Comparison of ENCODE assay signal across 1 cellular context in the genomic region with DNA sequence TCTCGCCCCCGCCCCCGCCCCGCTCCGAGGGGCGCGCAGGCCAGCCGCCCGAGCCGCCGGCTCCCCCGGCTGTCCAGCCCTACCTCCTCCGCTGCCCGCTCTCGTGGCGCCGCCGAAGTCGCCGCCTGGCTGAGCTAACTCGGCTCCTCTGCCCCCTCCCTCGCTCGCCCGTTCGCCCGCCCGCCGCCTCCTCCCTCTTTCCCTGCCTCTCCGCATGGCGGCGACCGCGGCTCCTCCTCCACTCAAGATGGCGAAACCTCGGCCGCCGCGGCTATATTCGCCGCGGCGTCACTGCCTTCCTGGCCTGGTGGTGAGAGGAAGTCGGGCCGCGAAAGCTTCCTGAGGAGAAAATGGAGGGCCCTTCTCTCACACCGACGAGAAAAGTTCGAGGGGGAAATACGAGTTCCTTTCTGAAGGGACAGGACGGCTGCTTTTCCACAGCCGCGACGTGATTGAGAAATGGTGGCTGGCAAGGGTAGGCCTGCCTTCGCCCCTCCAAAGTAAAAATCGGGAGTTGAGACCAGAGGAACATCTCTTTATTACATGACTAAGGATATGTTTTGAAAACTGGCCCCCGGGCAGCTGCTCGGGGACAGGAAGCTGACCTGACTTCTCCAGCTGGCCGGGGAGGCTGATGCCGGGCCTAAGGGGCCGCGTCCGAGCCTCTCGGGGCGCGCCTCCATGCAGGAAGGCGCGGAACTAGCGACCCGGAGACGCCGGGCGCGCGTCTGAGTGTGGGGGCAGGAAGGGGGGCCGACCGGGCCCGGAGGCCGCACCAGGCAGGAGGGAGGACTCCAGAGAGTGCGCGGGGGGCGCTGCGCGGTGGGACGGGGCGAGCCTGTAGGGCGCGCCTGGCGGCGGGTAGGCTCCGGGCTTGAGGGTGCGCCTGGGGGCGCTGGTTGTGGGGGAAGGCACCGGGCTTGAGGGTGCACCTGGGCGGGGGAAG.
A peak's percentile ranks its signal among the peaks of the same experiment; 100 is the strongest.
TF ChIP-seq lines count a peak whose summit lies in the region.

A gene with protein sequence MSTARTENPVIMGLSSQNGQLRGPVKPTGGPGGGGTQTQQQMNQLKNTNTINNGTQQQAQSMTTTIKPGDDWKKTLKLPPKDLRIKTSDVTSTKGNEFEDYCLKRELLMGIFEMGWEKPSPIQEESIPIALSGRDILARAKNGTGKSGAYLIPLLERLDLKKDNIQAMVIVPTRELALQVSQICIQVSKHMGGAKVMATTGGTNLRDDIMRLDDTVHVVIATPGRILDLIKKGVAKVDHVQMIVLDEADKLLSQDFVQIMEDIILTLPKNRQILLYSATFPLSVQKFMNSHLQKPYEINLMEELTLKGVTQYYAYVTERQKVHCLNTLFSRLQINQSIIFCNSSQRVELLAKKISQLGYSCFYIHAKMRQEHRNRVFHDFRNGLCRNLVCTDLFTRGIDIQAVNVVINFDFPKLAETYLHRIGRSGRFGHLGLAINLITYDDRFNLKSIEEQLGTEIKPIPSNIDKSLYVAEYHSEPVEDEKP (minus strand): TSS at position 150 of the 946 bp plus-strand sequence. CDS start 4,913 bp downstream, outside the sequence.

TF ChIP-seq in H1, 55 proteins besides CTCF, POLR2A, EP300 and RAD21:
- TF ChIP-seq BACH1 (IDR thresholded peaks at IDR 0.05; ENCODE audit: low read length): peak; percentile 43; the same call in 1 of the 2 replicates
- TF ChIP-seq CHD2 (IDR thresholded peaks at IDR 0.05; ENCODE audit: low read length): no peak
- TF ChIP-seq TCF12 (IDR thresholded peaks at IDR 0.05; ENCODE audit: low read depth, low read length): no peak
- TF ChIP-seq HDAC2 (IDR thresholded peaks at IDR 0.05; ENCODE audit: borderline replicate concordance in 1 of 2, low read depth in 2 of 2, low read length in 2 of 2): no peak
- no peak for TF ChIP-seq TEAD4 (IDR thresholded peaks at IDR 0.05; ENCODE audit: low read depth, low read length)
- no peak for TF ChIP-seq SIRT6 (IDR thresholded peaks at IDR 0.05; ENCODE audit: low read length)
- no peak for TF ChIP-seq JUND (IDR thresholded peaks at IDR 0.05; ENCODE audit: low read length)
- no peak for TF ChIP-seq RNF2 (IDR thresholded peaks at IDR 0.05; ENCODE audit: borderline replicate concordance, low read depth, low read length, missing control alignments, poor library complexity, severe bottlenecking)
- TF ChIP-seq RXRA (IDR thresholded peaks at IDR 0.05; ENCODE audit: insufficient read depth, low read depth, low read length): no peak
- TF ChIP-seq SRF (IDR thresholded peaks at IDR 0.05; ENCODE audit: low read depth, low read length): no peak
- no peak for TF ChIP-seq HDAC6 (IDR thresholded peaks at IDR 0.05; ENCODE audit: low read depth, low read length)
- TF ChIP-seq TAF1 (IDR thresholded peaks at IDR 0.05; ENCODE audit: low read depth, low read length): peak; percentile 97
- TF ChIP-seq YY1 (IDR thresholded peaks at IDR 0.05; ENCODE audit: low read depth, low read length): peak; percentile 94
- TF ChIP-seq SP4 (IDR thresholded peaks at IDR 0.05; ENCODE audit: low read length): no peak
- no peak for TF ChIP-seq GTF2F1 (IDR thresholded peaks at IDR 0.05; ENCODE audit: borderline replicate concordance, low read depth, low read length)
- 0 out of 2 replicates have a peak, but pooled peaks have one; percentile 1 for TF ChIP-seq NRF1 (IDR thresholded peaks at IDR 0.05; ENCODE audit: low read depth, low read length)
- TF ChIP-seq TAF7 (optimal IDR thresholded peaks at IDR 0.05; ENCODE audit: borderline replicate concordance, low read depth, low read length): peak; percentile 98
- TF ChIP-seq, protein P1, sequence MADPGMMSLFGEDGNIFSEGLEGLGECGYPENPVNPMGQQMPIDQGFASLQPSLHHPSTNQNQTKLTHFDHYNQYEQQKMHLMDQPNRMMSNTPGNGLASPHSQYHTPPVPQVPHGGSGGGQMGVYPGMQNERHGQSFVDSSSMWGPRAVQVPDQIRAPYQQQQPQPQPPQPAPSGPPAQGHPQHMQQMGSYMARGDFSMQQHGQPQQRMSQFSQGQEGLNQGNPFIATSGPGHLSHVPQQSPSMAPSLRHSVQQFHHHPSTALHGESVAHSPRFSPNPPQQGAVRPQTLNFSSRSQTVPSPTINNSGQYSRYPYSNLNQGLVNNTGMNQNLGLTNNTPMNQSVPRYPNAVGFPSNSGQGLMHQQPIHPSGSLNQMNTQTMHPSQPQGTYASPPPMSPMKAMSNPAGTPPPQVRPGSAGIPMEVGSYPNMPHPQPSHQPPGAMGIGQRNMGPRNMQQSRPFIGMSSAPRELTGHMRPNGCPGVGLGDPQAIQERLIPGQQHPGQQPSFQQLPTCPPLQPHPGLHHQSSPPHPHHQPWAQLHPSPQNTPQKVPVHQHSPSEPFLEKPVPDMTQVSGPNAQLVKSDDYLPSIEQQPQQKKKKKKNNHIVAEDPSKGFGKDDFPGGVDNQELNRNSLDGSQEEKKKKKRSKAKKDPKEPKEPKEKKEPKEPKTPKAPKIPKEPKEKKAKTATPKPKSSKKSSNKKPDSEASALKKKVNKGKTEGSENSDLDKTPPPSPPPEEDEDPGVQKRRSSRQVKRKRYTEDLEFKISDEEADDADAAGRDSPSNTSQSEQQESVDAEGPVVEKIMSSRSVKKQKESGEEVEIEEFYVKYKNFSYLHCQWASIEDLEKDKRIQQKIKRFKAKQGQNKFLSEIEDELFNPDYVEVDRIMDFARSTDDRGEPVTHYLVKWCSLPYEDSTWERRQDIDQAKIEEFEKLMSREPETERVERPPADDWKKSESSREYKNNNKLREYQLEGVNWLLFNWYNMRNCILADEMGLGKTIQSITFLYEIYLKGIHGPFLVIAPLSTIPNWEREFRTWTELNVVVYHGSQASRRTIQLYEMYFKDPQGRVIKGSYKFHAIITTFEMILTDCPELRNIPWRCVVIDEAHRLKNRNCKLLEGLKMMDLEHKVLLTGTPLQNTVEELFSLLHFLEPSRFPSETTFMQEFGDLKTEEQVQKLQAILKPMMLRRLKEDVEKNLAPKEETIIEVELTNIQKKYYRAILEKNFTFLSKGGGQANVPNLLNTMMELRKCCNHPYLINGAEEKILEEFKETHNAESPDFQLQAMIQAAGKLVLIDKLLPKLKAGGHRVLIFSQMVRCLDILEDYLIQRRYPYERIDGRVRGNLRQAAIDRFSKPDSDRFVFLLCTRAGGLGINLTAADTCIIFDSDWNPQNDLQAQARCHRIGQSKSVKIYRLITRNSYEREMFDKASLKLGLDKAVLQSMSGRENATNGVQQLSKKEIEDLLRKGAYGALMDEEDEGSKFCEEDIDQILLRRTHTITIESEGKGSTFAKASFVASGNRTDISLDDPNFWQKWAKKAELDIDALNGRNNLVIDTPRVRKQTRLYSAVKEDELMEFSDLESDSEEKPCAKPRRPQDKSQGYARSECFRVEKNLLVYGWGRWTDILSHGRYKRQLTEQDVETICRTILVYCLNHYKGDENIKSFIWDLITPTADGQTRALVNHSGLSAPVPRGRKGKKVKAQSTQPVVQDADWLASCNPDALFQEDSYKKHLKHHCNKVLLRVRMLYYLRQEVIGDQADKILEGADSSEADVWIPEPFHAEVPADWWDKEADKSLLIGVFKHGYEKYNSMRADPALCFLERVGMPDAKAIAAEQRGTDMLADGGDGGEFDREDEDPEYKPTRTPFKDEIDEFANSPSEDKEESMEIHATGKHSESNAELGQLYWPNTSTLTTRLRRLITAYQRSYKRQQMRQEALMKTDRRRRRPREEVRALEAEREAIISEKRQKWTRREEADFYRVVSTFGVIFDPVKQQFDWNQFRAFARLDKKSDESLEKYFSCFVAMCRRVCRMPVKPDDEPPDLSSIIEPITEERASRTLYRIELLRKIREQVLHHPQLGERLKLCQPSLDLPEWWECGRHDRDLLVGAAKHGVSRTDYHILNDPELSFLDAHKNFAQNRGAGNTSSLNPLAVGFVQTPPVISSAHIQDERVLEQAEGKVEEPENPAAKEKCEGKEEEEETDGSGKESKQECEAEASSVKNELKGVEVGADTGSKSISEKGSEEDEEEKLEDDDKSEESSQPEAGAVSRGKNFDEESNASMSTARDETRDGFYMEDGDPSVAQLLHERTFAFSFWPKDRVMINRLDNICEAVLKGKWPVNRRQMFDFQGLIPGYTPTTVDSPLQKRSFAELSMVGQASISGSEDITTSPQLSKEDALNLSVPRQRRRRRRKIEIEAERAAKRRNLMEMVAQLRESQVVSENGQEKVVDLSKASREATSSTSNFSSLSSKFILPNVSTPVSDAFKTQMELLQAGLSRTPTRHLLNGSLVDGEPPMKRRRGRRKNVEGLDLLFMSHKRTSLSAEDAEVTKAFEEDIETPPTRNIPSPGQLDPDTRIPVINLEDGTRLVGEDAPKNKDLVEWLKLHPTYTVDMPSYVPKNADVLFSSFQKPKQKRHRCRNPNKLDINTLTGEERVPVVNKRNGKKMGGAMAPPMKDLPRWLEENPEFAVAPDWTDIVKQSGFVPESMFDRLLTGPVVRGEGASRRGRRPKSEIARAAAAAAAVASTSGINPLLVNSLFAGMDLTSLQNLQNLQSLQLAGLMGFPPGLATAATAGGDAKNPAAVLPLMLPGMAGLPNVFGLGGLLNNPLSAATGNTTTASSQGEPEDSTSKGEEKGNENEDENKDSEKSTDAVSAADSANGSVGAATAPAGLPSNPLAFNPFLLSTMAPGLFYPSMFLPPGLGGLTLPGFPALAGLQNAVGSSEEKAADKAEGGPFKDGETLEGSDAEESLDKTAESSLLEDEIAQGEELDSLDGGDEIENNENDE (IDR thresholded peaks at IDR 0.05; ENCODE audit: insufficient replicate concordance, low read length): no peak
- no peak for TF ChIP-seq NANOG (IDR thresholded peaks at IDR 0.05; ENCODE audit: insufficient read depth, low read depth, low read length, poor library complexity, severe bottlenecking)
- TF ChIP-seq CHD1 (IDR thresholded peaks at IDR 0.05; ENCODE audit: low read depth, low read length): no peak
- peak; percentile 12; the same call in 1 of the 2 replicates for TF ChIP-seq RBBP5 (IDR thresholded peaks at IDR 0.05; ENCODE audit: borderline replicate concordance, low read depth, low read length)
- TF ChIP-seq JUN (IDR thresholded peaks at IDR 0.05; ENCODE audit: low read depth, low read length): no peak
- TF ChIP-seq RFX5 (IDR thresholded peaks at IDR 0.05; ENCODE audit: borderline replicate concordance, low read depth, low read length): no peak
- TF ChIP-seq, protein P2, sequence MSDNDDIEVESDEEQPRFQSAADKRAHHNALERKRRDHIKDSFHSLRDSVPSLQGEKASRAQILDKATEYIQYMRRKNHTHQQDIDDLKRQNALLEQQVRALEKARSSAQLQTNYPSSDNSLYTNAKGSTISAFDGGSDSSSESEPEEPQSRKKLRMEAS (IDR thresholded peaks at IDR 0.05): peak; percentile 40
- no peak for TF ChIP-seq SAP30 (IDR thresholded peaks at IDR 0.05; ENCODE audit: insufficient read depth, insufficient replicate concordance, low read length)
- TF ChIP-seq SP2 (IDR thresholded peaks at IDR 0.05; ENCODE audit: low read length): no peak
- TF ChIP-seq SIN3A (conservative IDR thresholded peaks at IDR 0.05 in 1 of 2, IDR thresholded peaks at IDR 0.05 in 1 of 2; ENCODE audit: low read depth in 1 of 2, low read length in 2 of 2): peak; percentile 28 to 41; a peak in 3 of 4 replicates
- no peak for TF ChIP-seq MAFK (IDR thresholded peaks at IDR 0.05; ENCODE audit: low read depth, low read length)
- no peak for TF ChIP-seq BRCA1 (IDR thresholded peaks at IDR 0.05; ENCODE audit: low read depth, low read length)
- TF ChIP-seq POLR2AphosphoS5 (IDR thresholded peaks at IDR 0.05; ENCODE audit: low read depth, low read length): peak; percentile 65; the same call in 1 of the 2 replicates
- no peak for TF ChIP-seq CBX5 (IDR thresholded peaks at IDR 0.05; ENCODE audit: low read depth, low read length)
- TF ChIP-seq KDM5A (IDR thresholded peaks at IDR 0.05; ENCODE audit: low read length): no peak
- TF ChIP-seq FOSL1 (IDR thresholded peaks at IDR 0.05; ENCODE audit: insufficient read depth, low read depth, low read length): no peak
- peak; percentile 49 for TF ChIP-seq ASH2L (IDR thresholded peaks at IDR 0.05; ENCODE audit: low read length)
- no peak for TF ChIP-seq ZNF274 (IDR thresholded peaks at IDR 0.05; ENCODE audit: borderline replicate concordance, extremely low read depth, low read length)
- TF ChIP-seq BCL11A (IDR thresholded peaks at IDR 0.05; ENCODE audit: low read depth in 2 of 2, low read length in 2 of 2): no peak
- no peak for TF ChIP-seq EZH2 (IDR thresholded peaks at IDR 0.05; ENCODE audit: low read depth, low read length, severe bottlenecking)
- peak; percentile 76 for TF ChIP-seq PHF8 (conservative IDR thresholded peaks at IDR 0.05; ENCODE audit: low read depth, low read length)
- TF ChIP-seq KDM1A (IDR thresholded peaks at IDR 0.05; ENCODE audit: borderline replicate concordance, low read length): no peak
- TF ChIP-seq CBX8 (IDR thresholded peaks at IDR 0.05; ENCODE audit: borderline replicate concordance, low read depth, low read length): no peak
- TF ChIP-seq TBP (IDR thresholded peaks at IDR 0.05; ENCODE audit: low read depth, low read length): peak; percentile 90
- TF ChIP-seq SIX5 (IDR thresholded peaks at IDR 0.05; ENCODE audit: low read depth, low read length): no peak
- TF ChIP-seq, protein P3, sequence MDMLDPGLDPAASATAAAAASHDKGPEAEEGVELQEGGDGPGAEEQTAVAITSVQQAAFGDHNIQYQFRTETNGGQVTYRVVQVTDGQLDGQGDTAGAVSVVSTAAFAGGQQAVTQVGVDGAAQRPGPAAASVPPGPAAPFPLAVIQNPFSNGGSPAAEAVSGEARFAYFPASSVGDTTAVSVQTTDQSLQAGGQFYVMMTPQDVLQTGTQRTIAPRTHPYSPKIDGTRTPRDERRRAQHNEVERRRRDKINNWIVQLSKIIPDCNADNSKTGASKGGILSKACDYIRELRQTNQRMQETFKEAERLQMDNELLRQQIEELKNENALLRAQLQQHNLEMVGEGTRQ (IDR thresholded peaks at IDR 0.05; ENCODE audit: low read length): no peak
- no peak for TF ChIP-seq GABPA (IDR thresholded peaks at IDR 0.05; ENCODE audit: borderline replicate concordance, insufficient read depth, low read length)
